Comparison of ENCODE assay signal across 1 cellular context in genomic region chr17:36544049-36544319, GRCh38.
A peak's percentile ranks its signal among the peaks of the same experiment; 100 is the strongest.
TF ChIP-seq lines count a peak whose summit lies in the region.

No MANE protein-coding gene starts in this region.

TF ChIP-seq in HepG2, 621 proteins besides CTCF, POLR2A, EP300 and RAD21 (continued from another document):
- TF ChIP-seq ZNF646 (CRISPR knock-in tag; IDR thresholded peaks at IDR 0.05) (0 out of 2 replicates have a peak, but pooled peaks have one; percentile 58), BCL6 (CRISPR knock-in tag; IDR thresholded peaks at IDR 0.05) (no peak), THRA (CRISPR knock-in tag; IDR thresholded peaks at IDR 0.05; ENCODE audit: borderline replicate concordance) (peak; percentile 3; the same call in 1 of the 2 replicates), DNMT3B (CRISPR knock-in tag; conservative IDR thresholded peaks at IDR 0.05) (no peak), MXI1 (IDR thresholded peaks at IDR 0.05; ENCODE audit: borderline replicate concordance, low read depth, low read length) (no peak), ZBTB37 (CRISPR knock-in tag; IDR thresholded peaks at IDR 0.05) (no peak), SYNCRIP (IDR thresholded peaks at IDR 0.05; ENCODE audit: insufficient read depth, low read depth, low read length) (no peak), RFXANK (CRISPR knock-in tag; IDR thresholded peaks at IDR 0.05) (no peak), KAT7 (CRISPR knock-in tag; IDR thresholded peaks at IDR 0.05; ENCODE audit: borderline replicate concordance) (0 out of 2 replicates have a peak, but pooled peaks have one; percentile 10), YEATS2 (CRISPR knock-in tag; IDR thresholded peaks at IDR 0.05; ENCODE audit: borderline replicate concordance) (no peak), ZNF44 (CRISPR knock-in tag; IDR thresholded peaks at IDR 0.05) (no peak), ZNF841 (CRISPR knock-in tag; IDR thresholded peaks at IDR 0.05; ENCODE audit: borderline replicate concordance) (no peak), MYPOP (CRISPR knock-in tag; IDR thresholded peaks at IDR 0.05) (no peak), HOXD1 (CRISPR knock-in tag; IDR thresholded peaks at IDR 0.05) (0 out of 2 replicates have a peak, but pooled peaks have one; percentile 3), ATF5 (CRISPR knock-in tag; IDR thresholded peaks at IDR 0.05; ENCODE audit: low read depth) (no peak), ZNF160 (CRISPR knock-in tag; IDR thresholded peaks at IDR 0.05) (no peak), BCL3 (CRISPR knock-in tag; IDR thresholded peaks at IDR 0.05) (no peak), FOSL2 (CRISPR knock-in tag; IDR thresholded peaks at IDR 0.05) (no peak), ZBTB33 (CRISPR knock-in tag; IDR thresholded peaks at IDR 0.05) (no peak), ZNF441 (CRISPR knock-in tag; IDR thresholded peaks at IDR 0.05; ENCODE audit: borderline replicate concordance) (no peak), CREBL2 (CRISPR knock-in tag; IDR thresholded peaks at IDR 0.05; ENCODE audit: borderline replicate concordance) (no peak), SIN3A (IDR thresholded peaks at IDR 0.05; ENCODE audit: borderline replicate concordance, low read depth, low read length) (no peak), ZNF296 (CRISPR knock-in tag; conservative IDR thresholded peaks at IDR 0.05) (no peak), SPEN (CRISPR knock-in tag; IDR thresholded peaks at IDR 0.05; ENCODE audit: low read depth) (no peak), ZNF737 (CRISPR knock-in tag; IDR thresholded peaks at IDR 0.05; ENCODE audit: borderline replicate concordance) (0 out of 2 replicates have a peak, but pooled peaks have one; percentile 10), SCMH1 (CRISPR knock-in tag; IDR thresholded peaks at IDR 0.05; ENCODE audit: borderline replicate concordance) (no peak), EZH2 (conservative IDR thresholded peaks at IDR 0.05; ENCODE audit: low read depth, low read length) (no peak), IRF9 (CRISPR knock-in tag; IDR thresholded peaks at IDR 0.05; ENCODE audit: borderline replicate concordance) (no peak), MTERF4 (CRISPR knock-in tag; IDR thresholded peaks at IDR 0.05) (no peak), FOXM1 (CRISPR knock-in tag; IDR thresholded peaks at IDR 0.05) (no peak), ZNF816 (CRISPR knock-in tag; IDR thresholded peaks at IDR 0.05; ENCODE audit: borderline replicate concordance) (0 out of 2 replicates have a peak, but pooled peaks have one; percentile 57), JUN (CRISPR knock-in tag; IDR thresholded peaks at IDR 0.05) (no peak), MTA3 (CRISPR knock-in tag; IDR thresholded peaks at IDR 0.05) (no peak), RFXAP (CRISPR knock-in tag; IDR thresholded peaks at IDR 0.05; ENCODE audit: borderline replicate concordance) (no peak), NCOA1 (CRISPR knock-in tag; IDR thresholded peaks at IDR 0.05) (no peak), ZSCAN22 (CRISPR knock-in tag; IDR thresholded peaks at IDR 0.05) (no peak), AKAP8 (CRISPR knock-in tag; IDR thresholded peaks at IDR 0.05) (0 out of 2 replicates have a peak, but pooled peaks have one; percentile 50), GABPA (IDR thresholded peaks at IDR 0.05; ENCODE audit: low read depth, low read length) (no peak), GABPA (CRISPR knock-in tag; IDR thresholded peaks at IDR 0.05; ENCODE audit: low read depth) (no peak), NR3C1 (CRISPR knock-in tag; IDR thresholded peaks at IDR 0.05) (no peak), PRDM15 (CRISPR knock-in tag; IDR thresholded peaks at IDR 0.05) (peak; percentile 20; the same call in 1 of the 2 replicates), ZNF136 (CRISPR knock-in tag; IDR thresholded peaks at IDR 0.05; ENCODE audit: low read depth) (no peak)
